Comparison of ENCODE assay signal across 8 cellular contexts in the genomic region with DNA sequence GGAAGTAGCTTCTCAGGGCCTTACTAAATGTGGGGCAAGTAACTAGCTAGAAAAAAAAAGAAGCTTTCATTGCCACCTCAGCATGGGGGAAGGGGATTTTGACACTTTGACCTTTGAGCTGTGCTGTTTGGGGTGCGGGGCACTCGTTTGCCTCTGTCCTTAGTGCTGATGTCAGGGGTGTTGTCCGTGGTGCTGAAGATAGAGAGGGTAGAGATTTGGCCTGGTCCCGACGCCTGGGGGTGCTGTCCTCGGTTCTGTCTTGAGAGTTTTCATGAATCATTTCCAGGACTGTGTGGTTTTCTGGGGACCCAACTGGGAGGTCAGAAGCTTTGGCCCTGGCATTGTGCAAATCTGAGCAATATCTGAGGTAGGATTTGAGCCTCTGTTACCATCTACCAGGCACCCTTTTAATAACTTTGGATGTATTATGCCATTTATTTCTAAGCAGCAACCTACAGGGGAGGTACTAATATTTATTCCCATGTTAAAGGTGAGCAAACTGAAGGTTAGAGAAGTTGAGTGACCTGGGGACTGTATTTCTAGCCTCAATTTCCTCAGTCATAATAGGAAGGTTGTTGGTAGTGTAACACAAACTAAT.
A peak's percentile ranks its signal among the peaks of the same experiment; 100 is the strongest.
DNase-seq lines count a peak whose midpoint lies in the region; ATAC-seq and TF ChIP-seq lines count a peak whose summit lies in the region.

No MANE protein-coding gene starts in this region.

- peak in 1 of 2 donors; percentile 29 for ATAC-seq in naive thymus-derived CD8-positive, alpha-beta T cell

- peaks cover 0 to 3% (median 2%) of the 10 kb centered on the region in 3 donors for H3K36me3 Mint-ChIP-seq in naive thymus-derived CD8-positive, alpha-beta T cell

- H2AFZ ChIP-seq in GM23248 (no peak overlapping the region), OCI-LY1 (ENCODE audit: low read length) (no peak overlapping the region)

- H3K36me3 ChIP-seq in GM23248 (ENCODE audit: low read depth) = no peaks in the 10 kb centered on the region
- H3K36me3 ChIP-seq in OCI-LY1 (ENCODE audit: insufficient read depth, low read length) = no peaks in the 10 kb centered on the region
- H3K36me3 ChIP-seq in BE2C = no peaks in the 10 kb centered on the region

- H4K20me1 ChIP-seq in GM23248 (ENCODE audit: insufficient read depth) (no peaks in the 10 kb centered on the region), OCI-LY1 (ENCODE audit: insufficient read depth, low read length) (no peaks in the 10 kb centered on the region)

- H3K4me3 ChIP-seq in GM23248 = no peak overlapping the region
- no peak overlapping the region for H3K4me3 ChIP-seq in OCI-LY1 (ENCODE audit: low read depth, low read length, poor library complexity, severe bottlenecking)
- H3K4me3 ChIP-seq in BE2C (ENCODE audit: low read depth, low read length) = no peak overlapping the region

- H3K9me3 ChIP-seq in GM23248 (ENCODE audit: low read depth) (no peaks in the 10 kb centered on the region), OCI-LY1 (ENCODE audit: low read length) (no peaks in the 10 kb centered on the region), BE2C (no peaks in the 10 kb centered on the region; the same call in 1 of the 2 replicates)

- peaks cover 2% of the 10 kb centered on the region; the same call in 1 of the 2 replicates for H3K27me3 ChIP-seq in GM23248 (replicated peaks; ENCODE audit: insufficient read depth)
- H3K27me3 ChIP-seq in OCI-LY1 (ENCODE audit: insufficient read depth, low read length) = 0 out of 2 replicates have a peak, but pooled peaks cover 3% of the 10 kb centered on the region
- H3K27me3 ChIP-seq in BE2C = no peaks in the 10 kb centered on the region

- peak overlapping the region in 1 of 10 donors; percentile 60 for H3K27ac Mint-ChIP-seq in naive thymus-derived CD8-positive, alpha-beta T cell

- POLR2A ChIA-PET in naive thymus-derived CD8-positive, alpha-beta T cell (lab: Charles Lee) = no interaction called here

- peaks cover 0 to 2% (median 0%) of the 10 kb centered on the region in 4 donors for H3K4me1 Mint-ChIP-seq in naive thymus-derived CD8-positive, alpha-beta T cell

- H3F3A ChIP-seq in GM23248 (ENCODE audit: insufficient read depth) = no peaks in the 10 kb centered on the region
- H3F3A ChIP-seq in OCI-LY1 (ENCODE audit: insufficient read depth, low read length) = no peaks in the 10 kb centered on the region

- H3K9me2 ChIP-seq in GM23248 (ENCODE audit: insufficient read depth) (no peaks in the 10 kb centered on the region), OCI-LY1 (ENCODE audit: low read depth, low read length) (no peaks in the 10 kb centered on the region)

- H3K4me1 ChIP-seq in GM23248 (ENCODE audit: insufficient read depth) (no peaks in the 10 kb centered on the region), OCI-LY1 (ENCODE audit: insufficient read depth, low read length, severe bottlenecking) (no peaks in the 10 kb centered on the region), BE2C (no peaks in the 10 kb centered on the region)

- no peak overlapping the region for H3K27ac ChIP-seq in GM23248
- H3K27ac ChIP-seq in OCI-LY1 (ENCODE audit: low read depth, low read length, poor library complexity, severe bottlenecking) = no peak overlapping the region

- H3K4me3 Mint-ChIP-seq in naive thymus-derived CD8-positive, alpha-beta T cell = no peak overlapping the region

- TF ChIP-seq CTCF in OCI-LY1 (IDR thresholded peaks at IDR 0.05; ENCODE audit: low read length) (peak; percentile 28; the same call in 1 of the 2 replicates), BE2C (IDR thresholded peaks at IDR 0.05; ENCODE audit: low read depth, low read length) (no peak)

- no peak overlapping the region for H3K9ac ChIP-seq in GM23248
- H3K9ac ChIP-seq in OCI-LY1 (ENCODE audit: low read length) = no peak overlapping the region

- no peaks in the 10 kb centered on the region for H3K79me2 ChIP-seq in GM23248 (ENCODE audit: insufficient read depth)
- H3K79me2 ChIP-seq in OCI-LY1 (ENCODE audit: insufficient read depth, low read length) = no peaks in the 10 kb centered on the region

- H3K27me3 Mint-ChIP-seq in naive thymus-derived CD8-positive, alpha-beta T cell = peaks cover 3 to 35% (median 21%) of the 10 kb centered on the region in 5 donors

- peaks cover 0 to 5% (median 0%) of the 10 kb centered on the region in 9 donors for H3K9me3 Mint-ChIP-seq in naive thymus-derived CD8-positive, alpha-beta T cell

- H3K4me2 ChIP-seq in GM23248 (ENCODE audit: unreplicated experiment) (no peak overlapping the region), OCI-LY1 (ENCODE audit: low read length) (no peak overlapping the region)

- in situ Hi-C loops in GM23248 (cut with MboI) = no loop called here

- DNase-seq in GM23248 = peak; percentile 65
- DNase-seq in astrocyte of the hippocampus (ENCODE audit: low read depth, low spot score) = peak; percentile 68
- DNase-seq in naive thymus-derived CD8-positive, alpha-beta T cell = peak in 8 of 10 donors; percentile 3 to 39 (median 18)
- DNase-seq in SHP77 treated with DMSO at 0.1 percent for 48 hours (lab: John Stamatoyannopoulos, UW) = no peak
- DNase-seq in NCI-H2107 (lab: John Stamatoyannopoulos, UW) = no peak
- no peak for DNase-seq in BE2C
- no peak for DNase-seq in pons (ENCODE audit: low spot score)

- WGBS in GM23248 (ENCODE audit: low coverage in 1 of 2, low lambda C conversion rate in 2 of 2, missing lambda C conversion rate in 2 of 2), 2 experiments = 3 to 4% methylated on average over 6 of the region's 6 CpGs

Comparison
In these comparisons a context has a peak if more than half of its experiments do, and no peak if none do; other contexts are left out.
1. DNase-seq: peak in GM23248 (single experiment), astrocyte of the hippocampus (single experiment) and naive thymus-derived CD8-positive, alpha-beta T cell (8 of 10); none in SHP77 treated with DMSO at 0.1 percent for 48 hours (single experiment), NCI-H2107 (single experiment), BE2C (single experiment) and pons (single experiment).